ENCODE assay signal across 1 cellular context in the genomic region with DNA sequence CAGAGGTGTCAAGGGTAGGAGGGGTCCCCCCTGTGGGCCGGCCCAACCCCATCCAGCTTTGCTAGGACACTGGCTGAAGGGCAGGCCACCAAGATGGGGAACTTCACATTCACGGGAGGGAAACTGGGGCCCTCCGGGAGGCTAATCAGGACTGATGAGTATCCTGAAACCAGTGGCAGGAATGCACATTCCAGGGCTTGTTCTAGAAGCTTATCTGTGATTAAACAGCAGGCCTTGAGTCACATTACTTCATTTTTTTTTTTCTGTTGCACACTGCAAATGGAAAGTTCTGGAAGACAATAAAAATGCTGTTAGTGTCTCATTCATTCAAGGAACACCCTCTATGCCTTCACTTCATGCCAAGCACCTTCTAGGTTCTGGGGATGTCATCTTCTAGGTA.
TF ChIP-seq lines count a peak whose summit lies in the region.

No MANE protein-coding gene starts in this region.

TF ChIP-seq in K562, 482 proteins besides CTCF, POLR2A, EP300 and RAD21:
- TF ChIP-seq ZNF551 (CRISPR knock-in tag; IDR thresholded peaks at IDR 0.05) (no peak), CBFA2T3 (IDR thresholded peaks at IDR 0.05) (peak; percentile 40; the same call in 1 of the 2 replicates), PHF20 (IDR thresholded peaks at IDR 0.05; ENCODE audit: partially characterized antibody) (no peak), ADNP (tag; IDR thresholded peaks at IDR 0.05) (0 out of 2 replicates have a peak, but pooled peaks have one; percentile 18), TCF3 (CRISPR knock-in tag; IDR thresholded peaks at IDR 0.05) (peak; percentile 56), FOSL1 (tag; conservative IDR thresholded peaks at IDR 0.05) (peak; percentile 68), SMC3 (conservative IDR thresholded peaks at IDR 0.05; ENCODE audit: insufficient read depth, low read depth, low read length) (no peak), TEAD1 (CRISPR knock-in tag; IDR thresholded peaks at IDR 0.05) (peak in 1 of 2 experiments; percentile 93; a peak in 2 of 4 replicates), TEAD4 (IDR thresholded peaks at IDR 0.05; ENCODE audit: low read length) (peak; percentile 41; the same call in 1 of the 2 replicates), TEAD4 (CRISPR knock-in tag; IDR thresholded peaks at IDR 0.05; ENCODE audit: borderline replicate concordance) (no peak), ARID1B (IDR thresholded peaks at IDR 0.05) (peak; percentile 47), ZNF384 (IDR thresholded peaks at IDR 0.05; ENCODE audit: low read depth, low read length) (peak; percentile 43)
- TF ChIP-seq, protein P1, sequence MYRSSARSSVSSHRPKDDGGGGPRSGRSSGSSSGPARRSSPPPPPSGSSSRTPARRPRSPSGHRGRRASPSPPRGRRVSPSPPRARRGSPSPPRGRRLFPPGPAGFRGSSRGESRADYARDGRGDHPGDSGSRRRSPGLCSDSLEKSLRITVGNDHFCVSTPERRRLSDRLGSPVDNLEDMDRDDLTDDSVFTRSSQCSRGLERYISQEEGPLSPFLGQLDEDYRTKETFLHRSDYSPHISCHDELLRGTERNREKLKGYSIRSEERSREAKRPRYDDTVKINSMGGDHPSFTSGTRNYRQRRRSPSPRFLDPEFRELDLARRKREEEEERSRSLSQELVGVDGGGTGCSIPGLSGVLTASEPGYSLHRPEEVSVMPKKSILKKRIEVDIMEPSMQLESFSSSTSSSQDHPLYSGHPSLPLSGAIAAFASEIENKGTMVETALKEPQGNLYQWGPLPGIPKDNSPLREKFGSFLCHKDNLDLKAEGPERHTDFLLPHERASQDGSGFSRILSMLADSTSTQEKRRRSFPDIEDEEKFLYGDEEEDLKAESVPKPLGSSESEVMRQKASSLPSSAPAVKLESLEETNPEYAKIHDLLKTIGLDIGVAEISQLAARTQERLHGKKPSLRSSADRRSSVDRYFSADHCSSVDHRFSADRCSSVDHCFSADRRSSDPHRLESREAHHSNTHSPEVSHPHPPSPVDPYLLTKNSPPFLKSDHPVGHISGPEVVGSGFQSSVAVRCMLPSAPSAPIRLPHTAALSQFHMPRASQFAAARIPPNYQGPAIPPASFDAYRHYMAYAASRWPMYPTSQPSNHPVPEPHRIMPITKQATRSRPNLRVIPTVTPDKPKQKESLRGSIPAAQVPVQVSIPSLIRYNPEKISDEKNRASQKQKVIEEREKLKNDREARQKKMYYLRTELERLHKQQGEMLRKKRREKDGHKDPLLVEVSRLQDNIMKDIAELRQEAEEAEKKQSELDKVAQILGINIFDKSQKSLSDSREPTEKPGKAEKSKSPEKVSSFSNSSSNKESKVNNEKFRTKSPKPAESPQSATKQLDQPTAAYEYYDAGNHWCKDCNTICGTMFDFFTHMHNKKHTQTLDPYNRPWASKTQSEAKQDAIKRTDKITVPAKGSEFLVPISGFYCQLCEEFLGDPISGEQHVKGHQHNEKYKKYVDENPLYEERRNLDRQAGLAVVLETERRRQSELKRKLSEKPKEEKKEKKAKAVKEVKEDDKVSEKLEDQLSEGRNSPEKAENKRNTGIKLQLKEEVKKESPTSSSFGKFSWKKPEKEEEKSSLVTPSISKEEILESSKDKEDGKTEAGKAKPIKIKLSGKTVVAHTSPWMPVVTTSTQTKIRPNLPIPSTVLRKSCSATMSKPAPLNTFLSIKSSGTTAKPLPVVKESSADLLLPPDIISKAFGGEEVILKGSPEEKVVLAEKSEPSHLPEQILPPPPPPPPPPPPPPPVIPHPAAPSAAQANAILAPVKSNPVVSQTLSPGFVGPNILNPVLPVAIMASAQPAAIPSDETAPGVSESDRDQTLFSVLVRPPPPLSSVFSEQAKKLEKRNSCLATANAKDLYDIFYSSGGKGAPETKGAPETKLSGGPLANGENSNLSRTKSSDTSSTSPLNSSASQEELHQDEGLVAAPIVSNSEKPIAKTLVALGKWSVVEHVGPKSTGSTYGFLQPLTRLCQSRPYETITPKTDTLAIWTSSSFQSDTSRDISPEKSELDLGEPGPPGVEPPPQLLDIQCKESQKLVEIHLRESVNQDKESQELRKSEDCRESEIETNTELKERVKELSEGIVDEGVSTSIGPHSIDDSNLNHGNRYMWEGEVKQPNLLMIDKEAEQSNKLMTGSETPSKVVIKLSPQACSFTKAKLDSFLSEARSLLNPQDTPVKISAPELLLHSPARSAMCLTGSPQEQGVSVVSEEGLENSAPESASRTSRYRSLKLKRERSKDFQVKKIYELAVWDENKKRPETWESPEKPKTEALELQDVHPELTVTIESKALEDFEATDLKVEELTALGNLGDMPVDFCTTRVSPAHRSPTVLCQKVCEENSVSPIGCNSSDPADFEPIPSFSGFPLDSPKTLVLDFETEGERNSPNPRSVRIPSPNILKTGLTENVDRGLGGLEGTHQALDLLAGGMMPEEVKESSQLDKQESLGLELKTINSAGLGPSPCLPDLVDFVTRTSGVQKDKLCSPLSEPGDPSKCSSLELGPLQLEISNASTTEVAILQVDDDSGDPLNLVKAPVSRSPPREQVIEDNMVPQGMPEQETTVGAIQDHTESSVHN (IDR thresholded peaks at IDR 0.05; ENCODE audit: borderline replicate concordance in 1 of 2, low read depth in 1 of 2) = no peak
TF ChIP-seq in K562: peak in this region for 8.
